In the genomic region with DNA sequence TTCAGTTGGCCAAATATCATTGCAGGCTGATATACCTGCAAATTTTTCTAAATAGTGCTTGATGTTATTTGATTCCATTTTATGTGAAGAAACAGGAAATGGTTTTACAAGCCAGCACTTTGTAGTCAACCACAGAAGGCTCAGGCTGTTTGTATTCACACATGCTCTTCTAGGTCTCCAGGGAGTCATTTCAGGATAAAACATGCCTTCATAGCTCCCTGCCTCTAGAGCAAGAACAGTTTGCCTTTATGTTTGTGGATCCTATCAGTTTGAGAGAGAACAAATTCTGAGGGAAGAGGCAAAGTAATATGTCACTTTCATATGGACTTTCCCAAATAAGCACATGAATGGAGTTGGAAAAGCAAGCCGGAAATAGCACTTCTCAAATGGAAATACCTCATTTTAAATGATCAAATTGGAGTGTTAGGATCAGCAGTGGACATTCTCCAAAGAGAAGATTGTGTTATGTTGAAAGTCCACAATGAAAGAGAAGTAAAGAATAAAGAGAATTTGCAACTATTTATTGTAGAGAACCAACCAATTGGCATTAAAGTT, we compare ENCODE assay signal across 11 cellular contexts.
DNase-seq lines count a peak whose midpoint lies in the region; ATAC-seq and TF ChIP-seq lines count a peak whose summit lies in the region.
"Had no signal": no experiment of that assay in that cellular context is flagged by ENCODE, and none has a peak within 500 bp of the region (broad histone marks: within the 10 kb centered on the region; RNA-seq: fewer than 3 reads in every experiment).

No MANE protein-coding gene starts in this region.

- CTCF ChIA-PET in SK-N-SH (lab: Yijun Ruan, JAX) = no interaction called here

- TF ChIP-seq EP300 in SK-N-SH (IDR thresholded peaks at IDR 0.05; ENCODE audit: borderline replicate concordance in 1 of 2, low read depth in 1 of 2, low read length in 1 of 2) = no peak

- TF ChIP-seq POLR2A in body of pancreas (IDR thresholded peaks at IDR 0.05) = no peak

- ATAC-seq in HG03139 (IDR thresholded peaks at IDR 0.05; ENCODE audit: unreplicated experiment) (peak; percentile 37), body of pancreas (no peak), sciatic nerve (no peak)

- H3K4me1 ChIP-seq in SK-N-SH (ENCODE audit: control insufficient read depth in 1 of 2, insufficient read depth in 2 of 2, low read depth in 1 of 2, low read length in 1 of 2) (no peaks in the 10 kb centered on the region), body of pancreas (no peaks in the 10 kb centered on the region)

- H3K27me3 ChIP-seq in SK-N-SH (ENCODE audit: insufficient read depth) = peaks cover 4% of the 10 kb centered on the region; the same call in 1 of the 2 replicates
- H3K27me3 ChIP-seq in body of pancreas = no peaks in the 10 kb centered on the region

- H3K4me3 ChIP-seq in SK-N-MC = peak overlapping the region; percentile 69
- no peak overlapping the region for H3K4me3 ChIP-seq in SK-N-SH (ENCODE audit: low read depth in 2 of 2, low read length in 1 of 2)
- no peak overlapping the region for H3K4me3 ChIP-seq in body of pancreas

- no peaks in the 10 kb centered on the region for H3K9me2 ChIP-seq in SK-N-SH

- no peaks in the 10 kb centered on the region for H4K20me1 ChIP-seq in SK-N-SH (ENCODE audit: insufficient read depth)

- POLR2A ChIA-PET in SK-N-SH (lab: Yijun Ruan, JAX) = no interaction called here

- H3K9ac ChIP-seq in SK-N-MC (ENCODE audit: insufficient read length) = no peak overlapping the region
- no peak overlapping the region for H3K9ac ChIP-seq in SK-N-SH

- H3K36me3 ChIP-seq in SK-N-MC (ENCODE audit: insufficient read depth, low read length) (no peaks in the 10 kb centered on the region), SK-N-SH (replicated peaks in 1 of 2; ENCODE audit: control insufficient read depth in 1 of 2, insufficient read depth in 2 of 2, low read length in 1 of 2) (no peaks in the 10 kb centered on the region), body of pancreas (replicated peaks in 1 of 2; ENCODE audit: insufficient read depth in 1 of 2, low read depth in 2 of 2) (no peaks in the 10 kb centered on the region)

- 2% methylated on average over 1 of the region's 1 CpG for WGBS in SK-N-SH (ENCODE audit: low lambda C conversion rate)
- WGBS in body of pancreas, 2 donors = 40 to 45% methylated on average over 1 of the region's 1 CpG

- TF ChIP-seq CTCF in SK-N-SH (IDR thresholded peaks at IDR 0.05) = no peak
- TF ChIP-seq CTCF in body of pancreas (IDR thresholded peaks at IDR 0.05) = no peak

- intact Hi-C loops in body of pancreas (cut with DNase I) = no loop called here
- intact Hi-C loops in sciatic nerve (cut with DNase I) = no loop called here

- no peak overlapping the region for H3K4me2 ChIP-seq in SK-N-SH

- TF ChIP-seq RAD21 in SK-N-SH (IDR thresholded peaks at IDR 0.05; ENCODE audit: low read length) = no peak

- H3K27ac ChIP-seq in SK-N-MC (peak overlapping the region; percentile 69; the same call in 1 of the 2 replicates), SK-N-SH (ENCODE audit: low read depth in 2 of 2, low read length in 1 of 2) (no peak overlapping the region), body of pancreas (no peak overlapping the region)

- no peak overlapping the region for H2AFZ ChIP-seq in SK-N-SH (ENCODE audit: low read depth)

- peak in 2 of 3 experiments; percentile 56 to 66 for DNase-seq in NCI-H1417 (lab: John Stamatoyannopoulos, UW)
- no peak for DNase-seq in NCI-H1417 treated with DMSO at 0.1 percent for 48 hours (lab: John Stamatoyannopoulos, UW)
- DNase-seq in SK-N-MC (ENCODE audit: low read depth, low spot score) = peak; percentile 94
- DNase-seq in non-pigmented ciliary epithelial cell (ENCODE audit: low read depth) = peak; percentile 8
- DNase-seq in SK-N-SH = no peak
- DNase-seq in body of pancreas = no peak
- no peak for DNase-seq in sciatic nerve (ENCODE audit: low spot score)
- DNase-seq: cerebellar nuclear complex, hypothalamus, NCI-H1436 had no signal

- H3K79me2 ChIP-seq in SK-N-SH (ENCODE audit: insufficient read depth) = no peaks in the 10 kb centered on the region

- no peaks in the 10 kb centered on the region for H3F3A ChIP-seq in SK-N-SH (replicated peaks; ENCODE audit: insufficient read depth)

- H3K9me3 ChIP-seq in SK-N-MC (ENCODE audit: low read depth, low read length) (no peaks in the 10 kb centered on the region), SK-N-SH (no peaks in the 10 kb centered on the region), body of pancreas (no peaks in the 10 kb centered on the region)

TF ChIP-seq in SK-N-SH, 30 proteins besides CTCF, POLR2A, EP300 and RAD21:
- TF ChIP-seq REST (IDR thresholded peaks at IDR 0.05; ENCODE audit: low read depth, low read length) (no peak), TEAD4 (IDR thresholded peaks at IDR 0.05; ENCODE audit: borderline replicate concordance, insufficient read depth) (no peak), GATA2 (CRISPR knock-in tag; IDR thresholded peaks at IDR 0.05) (no peak), EZH2phosphoT487 (IDR thresholded peaks at IDR 0.05; ENCODE audit: borderline replicate concordance, low read depth) (no peak), SIN3A (IDR thresholded peaks at IDR 0.05; ENCODE audit: borderline replicate concordance, low read depth, low read length) (no peak)
- TF ChIP-seq, protein P1, sequence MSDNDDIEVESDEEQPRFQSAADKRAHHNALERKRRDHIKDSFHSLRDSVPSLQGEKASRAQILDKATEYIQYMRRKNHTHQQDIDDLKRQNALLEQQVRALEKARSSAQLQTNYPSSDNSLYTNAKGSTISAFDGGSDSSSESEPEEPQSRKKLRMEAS (IDR thresholded peaks at IDR 0.05; ENCODE audit: low read depth) = no peak
- TF ChIP-seq, protein P2, sequence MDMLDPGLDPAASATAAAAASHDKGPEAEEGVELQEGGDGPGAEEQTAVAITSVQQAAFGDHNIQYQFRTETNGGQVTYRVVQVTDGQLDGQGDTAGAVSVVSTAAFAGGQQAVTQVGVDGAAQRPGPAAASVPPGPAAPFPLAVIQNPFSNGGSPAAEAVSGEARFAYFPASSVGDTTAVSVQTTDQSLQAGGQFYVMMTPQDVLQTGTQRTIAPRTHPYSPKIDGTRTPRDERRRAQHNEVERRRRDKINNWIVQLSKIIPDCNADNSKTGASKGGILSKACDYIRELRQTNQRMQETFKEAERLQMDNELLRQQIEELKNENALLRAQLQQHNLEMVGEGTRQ (IDR thresholded peaks at IDR 0.05; ENCODE audit: borderline replicate concordance, low read depth, low read length) = no peak
- TF ChIP-seq, protein P3, sequence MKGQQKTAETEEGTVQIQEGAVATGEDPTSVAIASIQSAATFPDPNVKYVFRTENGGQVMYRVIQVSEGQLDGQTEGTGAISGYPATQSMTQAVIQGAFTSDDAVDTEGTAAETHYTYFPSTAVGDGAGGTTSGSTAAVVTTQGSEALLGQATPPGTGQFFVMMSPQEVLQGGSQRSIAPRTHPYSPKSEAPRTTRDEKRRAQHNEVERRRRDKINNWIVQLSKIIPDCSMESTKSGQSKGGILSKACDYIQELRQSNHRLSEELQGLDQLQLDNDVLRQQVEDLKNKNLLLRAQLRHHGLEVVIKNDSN (IDR thresholded peaks at IDR 0.05; ENCODE audit: borderline replicate concordance, low read depth) = no peak

Comparison
In these comparisons a context has a peak if more than half of its experiments do, and no peak if none do; other contexts are left out.
1. DNase-seq: peak in NCI-H1417 (2 of 3), SK-N-MC (single experiment) and non-pigmented ciliary epithelial cell (single experiment); none in NCI-H1417 treated with DMSO at 0.1 percent for 48 hours (single experiment), SK-N-SH (single experiment), body of pancreas (0 of 4) and sciatic nerve (single experiment).